Comparison of ENCODE assay signal across 1 cellular context in genomic region chr19:42475366-42475765, GRCh38.
TF ChIP-seq lines count a peak whose summit lies in the region.

No MANE protein-coding gene starts in this region.

TF ChIP-seq in WTC11, 78 proteins besides CTCF, POLR2A, EP300 and RAD21:
- no peak for TF ChIP-seq ZNF532 (CRISPR knock-in tag; IDR thresholded peaks at IDR 0.05; ENCODE audit: borderline replicate concordance)
- TF ChIP-seq TEAD1 (CRISPR knock-in tag; IDR thresholded peaks at IDR 0.05), result no peak
- TF ChIP-seq ZNF232 (CRISPR knock-in tag; IDR thresholded peaks at IDR 0.05), result no peak
- TF ChIP-seq AFF4 (CRISPR knock-in tag; IDR thresholded peaks at IDR 0.05; ENCODE audit: borderline replicate concordance), result no peak
- TF ChIP-seq NR3C1 (CRISPR knock-in tag; conservative IDR thresholded peaks at IDR 0.05; ENCODE audit: low read depth), result no peak
- no peak for TF ChIP-seq KAT7 (CRISPR knock-in tag; IDR thresholded peaks at IDR 0.05; ENCODE audit: borderline replicate concordance)
- TF ChIP-seq EMX1 (CRISPR knock-in tag; IDR thresholded peaks at IDR 0.05), result no peak
- TF ChIP-seq ZNF671 (CRISPR knock-in tag; IDR thresholded peaks at IDR 0.05), result no peak
- no peak for TF ChIP-seq ATF1 (CRISPR knock-in tag; IDR thresholded peaks at IDR 0.05)
- TF ChIP-seq ZNF317 (CRISPR knock-in tag; IDR thresholded peaks at IDR 0.05; ENCODE audit: borderline replicate concordance, low read depth), result no peak
- no peak for TF ChIP-seq ATF3 (CRISPR knock-in tag; conservative IDR thresholded peaks at IDR 0.05)
